In genomic region chr11:129895126-129896041, GRCh38 we compare ENCODE assay signal across 8 cellular contexts. TPM values are rescaled to one million over a fixed set of nuclear protein-coding genes. Genes with fewer than 3 reads are reported as not detected.
A peak's percentile ranks its signal among the peaks of the same experiment; 100 is the strongest.
DNase-seq lines count a peak whose midpoint lies in the region; ATAC-seq and TF ChIP-seq lines count a peak whose summit lies in the region.

TSS of gene NFRKB (minus strand) at chr11:129895578. CDS start at chr11:129892849, 2,729 bp downstream.

- H3K4me2 ChIP-seq in GM23338, result peak within 1 kb of the TSS; percentile 99

- H3K9me2 ChIP-seq in GM23338 (ENCODE audit: insufficient read depth), result no peaks in the 10 kb centered on the region

- H3F3A ChIP-seq in GM23338 (replicated peaks; ENCODE audit: low read depth), result peaks cover 14% of the 10 kb centered on the region

- peak within 1 kb of the TSS; percentile 93 for H3K4me3 Mint-ChIP-seq in GM23338

- peaks cover 22% of the 10 kb centered on the region for H3K4me1 Mint-ChIP-seq in GM23338

- H3K27ac Mint-ChIP-seq in GM23338, result peak within 1 kb of the TSS; percentile 92

- peaks cover 3% of the 10 kb centered on the region; the same call in 1 of the 3 replicates for H3K9me3 Mint-ChIP-seq in GM23338

- peaks cover 5% of the 10 kb centered on the region; the same call in 1 of the 2 replicates for H4K20me1 ChIP-seq in GM23338 (replicated peaks; ENCODE audit: insufficient read depth)

- TF ChIP-seq CTCF in GM23338 (conservative IDR thresholded peaks at IDR 0.05; ENCODE audit: low read depth in 2 of 2) (no peak), LNCaP clone FGC (IDR thresholded peaks at IDR 0.05; ENCODE audit: control insufficient read depth, extremely low read depth, insufficient read depth) (peak; percentile 32), foreskin keratinocyte (conservative IDR thresholded peaks at IDR 0.05) (no peak)

- H3K4me1 ChIP-seq in GM23338 (ENCODE audit: insufficient read depth), result peaks cover 19% of the 10 kb centered on the region
- H3K4me1 ChIP-seq in SJCRH30, result 0 out of 2 replicates have a peak, but pooled peaks cover 3% of the 10 kb centered on the region
- H3K4me1 ChIP-seq in foreskin keratinocyte, result no peaks in the 10 kb centered on the region
- peaks cover 11% of the 10 kb centered on the region for H3K4me1 ChIP-seq in neuron (ENCODE audit: insufficient read depth, low read length)
- peaks cover 4 to 21% (median 18%) of the 10 kb centered on the region in 5 donors for H3K4me1 ChIP-seq in subcutaneous abdominal adipose tissue (ENCODE audit: control insufficient read depth in 5 of 5, insufficient read depth in 5 of 5, low read length in 5 of 5)

- H3K4me3 ChIP-seq in GM23338 (peak within 1 kb of the TSS; percentile 90), LNCaP clone FGC (ENCODE audit: low read depth, low read length) (peak within 1 kb of the TSS; percentile 98), SJCRH30 (peak within 1 kb of the TSS; percentile 84), neuron (ENCODE audit: low read length) (peak within 1 kb of the TSS; percentile 98), subcutaneous abdominal adipose tissue (ENCODE audit: low read depth in 1 of 5, low read length in 5 of 5) (peak within 1 kb of the TSS; percentile 80 to 98 (median 95))

- DNase-seq in ELF-1 (ENCODE audit: low read depth, low spot score) (peak; percentile 93), GM23338 (ENCODE audit: low spot score) (peak; percentile 94), LNCaP clone FGC (ENCODE audit: low read depth) (no peak), SJCRH30 (peak; percentile 71 to 77), foreskin keratinocyte (peak; percentile 28 to 53)
- DNase-seq in activated gamma-delta T cell treated with anti-CD3 and anti-CD28 coated beads, Interleukin-2, amount 50 U/mL, for 16 hours (ENCODE audit: low read depth), result peak; percentile 82

- peaks cover 40% of the 10 kb centered on the region for H3K36me3 Mint-ChIP-seq in GM23338 (ENCODE audit: low read depth)

- H3K27me3 ChIP-seq in GM23338 (ENCODE audit: insufficient read depth) (no peaks in the 10 kb centered on the region), SJCRH30 (no peaks in the 10 kb centered on the region), foreskin keratinocyte (no peaks in the 10 kb centered on the region), neuron (ENCODE audit: insufficient read depth, low read length) (no peaks in the 10 kb centered on the region), subcutaneous abdominal adipose tissue (ENCODE audit: control insufficient read depth in 5 of 5, insufficient read depth in 4 of 5, low read length in 5 of 5) (no peaks in the 10 kb centered on the region)

- H3K36me3 ChIP-seq in GM23338 (ENCODE audit: insufficient read depth), result peaks cover 9% of the 10 kb centered on the region; the same call in 1 of the 2 replicates
- H3K36me3 ChIP-seq in SJCRH30, result peaks cover 12% of the 10 kb centered on the region
- peaks cover 33% of the 10 kb centered on the region for H3K36me3 ChIP-seq in neuron (ENCODE audit: insufficient read depth, low read length)
- H3K36me3 ChIP-seq in subcutaneous abdominal adipose tissue (ENCODE audit: control insufficient read depth in 5 of 5, insufficient read depth in 5 of 5, low read length in 5 of 5), result peaks cover 5 to 19% (median 15%) of the 10 kb centered on the region in 5 donors

- H3K27me3 Mint-ChIP-seq in GM23338 (ENCODE audit: insufficient read depth, low read depth, poor library complexity), result peaks cover 4% of the 10 kb centered on the region

- H3K79me2 ChIP-seq in GM23338 (replicated peaks; ENCODE audit: insufficient read depth), result peaks cover 23% of the 10 kb centered on the region

- H2AFZ ChIP-seq in GM23338 (peak within 1 kb of the TSS; percentile 99), neuron (ENCODE audit: low read depth, low read length) (peak within 1 kb of the TSS; percentile 88)

- peak within 1 kb of the TSS; percentile 95 for H3K27ac ChIP-seq in GM23338 (ENCODE audit: low read depth)
- peak within 1 kb of the TSS; percentile 57 for H3K27ac ChIP-seq in SJCRH30
- H3K27ac ChIP-seq in foreskin keratinocyte, result peak within 1 kb of the TSS; percentile 54
- peak within 1 kb of the TSS; percentile 65 for H3K27ac ChIP-seq in subcutaneous abdominal adipose tissue (ENCODE audit: low read depth, low read length)

- ATAC-seq in GM23338 (peak; percentile 95), foreskin keratinocyte (peak; percentile 96)

- H3K9ac ChIP-seq in subcutaneous abdominal adipose tissue (ENCODE audit: low read length in 5 of 5), result peak within 1 kb of the TSS; percentile 71 to 93 (median 86)

- H3K9me3 ChIP-seq in SJCRH30 (replicated peaks) (no peaks in the 10 kb centered on the region), neuron (ENCODE audit: low read length) (no peaks in the 10 kb centered on the region), subcutaneous abdominal adipose tissue (ENCODE audit: control insufficient read depth in 5 of 5, low read length in 5 of 5) (no peaks in the 10 kb centered on the region)

TF ChIP-seq in GM23338, 12 proteins besides CTCF, POLR2A, EP300 and RAD21:
- TF ChIP-seq CREB1 (CRISPR knock-in tag; IDR thresholded peaks at IDR 0.05; ENCODE audit: low read depth) (0 out of 2 replicates have a peak, but pooled peaks have one; percentile 27), POLR2AphosphoS5 (IDR thresholded peaks at IDR 0.05; ENCODE audit: low read depth) (peak; percentile 85), ETS1 (IDR thresholded peaks at IDR 0.05) (no peak)

RNA-seq across cellular contexts. Expression of gene NFRKB, which starts in this region (rescaled TPM):
- total RNA-seq in GM23338 (2014; rRNA removed; shearing (Covaris generic)), result 28.7 and 44.9 TPM in 2 replicates
- polyA plus RNA-seq in GM23338 (2016; fragmentation: Nextera tagmentation; extraction: Ambion mirVana) (21.7 and 22.4 TPM in 2 replicates), foreskin keratinocyte (7.2 and 7.5 TPM in 2 replicates)
- 20.4 and 23.4 TPM in 2 replicates for total RNA-seq in SJCRH30 (2014; rRNA removed; shearing (Covaris generic))
- total RNA-seq in foreskin keratinocyte, result 21.8 and 23.7 TPM in 2 replicates
